18 cellular contexts compared by ENCODE assay signal in genomic region chr4:41600243-41600642, GRCh38.
A peak's percentile ranks its signal among the peaks of the same experiment; 100 is the strongest.
DNase-seq lines count a peak whose midpoint lies in the region; ATAC-seq, FAIRE-seq and TF ChIP-seq lines count a peak whose summit lies in the region.
"Had no signal": no experiment of that assay in that cellular context is flagged by ENCODE, and none has a peak within 500 bp of the region (broad histone marks: within the 10 kb centered on the region; RNA-seq: fewer than 3 reads in every experiment).

No MANE protein-coding gene starts in this region.

- TF ChIP-seq CTCF in cardiac fibroblast (IDR thresholded peaks at IDR 0.05; ENCODE audit: low read depth, low read length), result no peak
- no peak for TF ChIP-seq CTCF in nephron progenitor cell (IDR thresholded peaks at IDR 0.05)

- H3K27ac Mint-ChIP-seq in nephron progenitor cell, result peak overlapping the region; percentile 75
- H3K27ac Mint-ChIP-seq: activated CD8-positive, alpha-beta T cell treated with anti-CD3 and anti-CD28 coated beads, Interleukin-2, amount 10 ng/mL, durations not matched to agents 7 days and 5 days; activated T-helper 2 cell treated with anti-CD3 and anti-CD28 coated beads, Interferon-gamma antibody, Interleukin-2, Interleukin-4, amounts not matched to agents 10 μg/mL and 5 μg/mL and 100 μg/mL, durations not matched to agents 14 hours and 24 hours and 36 hours; endodermal cell; H9; memory B cell had no signal

- ATAC-seq in GM18907 (IDR thresholded peaks at IDR 0.05; ENCODE audit: unreplicated experiment), result no peak
- ATAC-seq: activated CD8-positive, alpha-beta T cell treated with anti-CD3 and anti-CD28 coated beads, Interleukin-2, amount 10 ng/mL, durations not matched to agents 7 days and 5 days had no signal

- H3K27me3 ChIP-seq in MG63, result no peaks in the 10 kb centered on the region
- H3K27me3 ChIP-seq: ascending aorta had no signal

- H3K9me3 Mint-ChIP-seq in nephron progenitor cell, result no peaks in the 10 kb centered on the region
- H3K9me3 Mint-ChIP-seq: activated T-helper 2 cell treated with anti-CD3 and anti-CD28 coated beads, Interferon-gamma antibody, Interleukin-2, Interleukin-4, amounts not matched to agents 10 μg/mL and 5 μg/mL and 100 μg/mL, durations not matched to agents 14 hours and 24 hours and 36 hours; endodermal cell; H9 had no signal

- no peaks in the 10 kb centered on the region for H3K9me3 ChIP-seq in MG63
- H3K9me3 ChIP-seq: ascending aorta, thoracic aorta had no signal

- H3K27me3 Mint-ChIP-seq in nephron progenitor cell (ENCODE audit: low read depth, poor library complexity), result no peaks in the 10 kb centered on the region

- H3K4me3 ChIP-seq in MG63 (no peak overlapping the region), cardiac fibroblast (replicated peaks in 1 of 2; ENCODE audit: low read depth in 2 of 2, low read length in 2 of 2) (no peak overlapping the region)
- H3K4me3 ChIP-seq: ascending aorta, thoracic aorta had no signal

- no peak for DNase-seq in GM19239 (ENCODE audit: insufficient read length, low spot score)
- peak; percentile 43 for DNase-seq in MG63
- peak; percentile 25 to 26 for DNase-seq in cardiac fibroblast (ENCODE audit: low read depth in 2 of 2)
- no peak for DNase-seq in nephron progenitor cell
- no peak for DNase-seq in GOT3 (lab: John Stamatoyannopoulos, UW)
- DNase-seq in NCI-H526 (lab: John Stamatoyannopoulos, UW), result no peak
- no peak for DNase-seq in effector CD8-positive, alpha-beta T cell (lab: John Stamatoyannopoulos, UW)
- DNase-seq: activated CD8-positive, alpha-beta T cell treated with anti-CD3 and anti-CD28 coated beads, Interleukin-2, amount 10 ng/mL, durations not matched to agents 7 days and 5 days; endodermal cell; H9; NCI-H510A; stimulated activated CD4-positive, alpha-beta T cell treated with anti-CD3 and anti-CD28 coated beads, Interleukin-15, amount 100 ng/mL, for 24 hours; T-helper 9 cell had no signal

- no peaks in the 10 kb centered on the region for H3K36me3 Mint-ChIP-seq in nephron progenitor cell (ENCODE audit: low read depth)
- H3K36me3 Mint-ChIP-seq: memory B cell had no signal

- no peaks in the 10 kb centered on the region for H3K36me3 ChIP-seq in MG63
- H3K36me3 ChIP-seq: ascending aorta, thoracic aorta had no signal

- peaks cover 88% of the 10 kb centered on the region for H3K4me1 Mint-ChIP-seq in nephron progenitor cell
- H3K4me1 Mint-ChIP-seq: memory B cell had no signal

- peak overlapping the region; percentile 18 for H3K4me3 Mint-ChIP-seq in nephron progenitor cell
- H3K4me3 Mint-ChIP-seq: activated CD8-positive, alpha-beta T cell treated with anti-CD3 and anti-CD28 coated beads, Interleukin-2, amount 10 ng/mL, durations not matched to agents 7 days and 5 days; endodermal cell; H9; memory B cell had no signal

- peak; percentile 69 for FAIRE-seq in GM19239 (lab: Jason Lieb, UNC)

Comparison
In these comparisons a context has a peak if more than half of its experiments do, and no peak if none do; other contexts are left out.
1. DNase-seq: peak in MG63 (single experiment) and cardiac fibroblast (2 of 2); none in GM19239 (single experiment), nephron progenitor cell (single experiment), GOT3 (single experiment), NCI-H526 (0 of 2) and effector CD8-positive, alpha-beta T cell (single experiment).